ENCODE assay signal across 1 cellular context in genomic region chr4:17576932-17577659, GRCh38.
TF ChIP-seq lines count a peak whose summit lies in the region.

Gene LAP3 (plus strand): TSS chr4:17577198. CDS start chr4:17577466, 268 bp downstream.

TF ChIP-seq in HepG2, 621 proteins besides CTCF, POLR2A, EP300 and RAD21 (continued from another document and continues in another):
- TF ChIP-seq ZNF646 (CRISPR knock-in tag; IDR thresholded peaks at IDR 0.05) (no peak), ZKSCAN5 (CRISPR knock-in tag; IDR thresholded peaks at IDR 0.05) (no peak), FIP1L1 (IDR thresholded peaks at IDR 0.05; ENCODE audit: borderline replicate concordance, insufficient read depth, low read depth, low read length) (no peak), LCORL (IDR thresholded peaks at IDR 0.05) (no peak), LCORL (CRISPR knock-in tag; IDR thresholded peaks at IDR 0.05) (peak; percentile 52; the same call in 1 of the 2 replicates), RFX1 (IDR thresholded peaks at IDR 0.05) (peak; percentile 30; the same call in 1 of the 2 replicates), ZBTB10 (CRISPR knock-in tag; IDR thresholded peaks at IDR 0.05; ENCODE audit: borderline replicate concordance) (no peak), GATAD2A (CRISPR knock-in tag; IDR thresholded peaks at IDR 0.05) (peak; percentile 11; the same call in 1 of the 2 replicates), SRF (IDR thresholded peaks at IDR 0.05; ENCODE audit: low read depth, low read length) (no peak), HNF4G (IDR thresholded peaks at IDR 0.05; ENCODE audit: borderline replicate concordance, low read depth, low read length) (0 out of 2 replicates have a peak, but pooled peaks have one; percentile 11), HNF4G (CRISPR knock-in tag; IDR thresholded peaks at IDR 0.05; ENCODE audit: borderline replicate concordance, low read depth) (no peak; the same call in 1 of the 2 replicates), JARID2 (CRISPR knock-in tag; IDR thresholded peaks at IDR 0.05; ENCODE audit: insufficient replicate concordance) (no peak), ZBTB2 (CRISPR knock-in tag; IDR thresholded peaks at IDR 0.05; ENCODE audit: low read depth) (peak; percentile 61; the same call in 1 of the 2 replicates), ZBTB7B (CRISPR knock-in tag; IDR thresholded peaks at IDR 0.05) (peak; percentile 56; the same call in 1 of the 2 replicates), ZNF629 (CRISPR knock-in tag; conservative IDR thresholded peaks at IDR 0.05) (0 out of 2 replicates have a peak, but pooled peaks have one; percentile 15), TAF1 (CRISPR knock-in tag; IDR thresholded peaks at IDR 0.05) (peak; percentile 89), SKIL (CRISPR knock-in tag; IDR thresholded peaks at IDR 0.05; ENCODE audit: borderline replicate concordance) (peak; percentile 61; the same call in 1 of the 2 replicates), ZZZ3 (CRISPR knock-in tag; IDR thresholded peaks at IDR 0.05; ENCODE audit: borderline replicate concordance) (no peak), ZNF616 (CRISPR knock-in tag; IDR thresholded peaks at IDR 0.05; ENCODE audit: low read depth) (no peak), DR1 (CRISPR knock-in tag; IDR thresholded peaks at IDR 0.05) (peak; percentile 71; the same call in 1 of the 2 replicates), TRIM22 (IDR thresholded peaks at IDR 0.05) (no peak), FLYWCH1 (CRISPR knock-in tag; IDR thresholded peaks at IDR 0.05) (no peak), SRSF4 (IDR thresholded peaks at IDR 0.05; ENCODE audit: low read depth, low read length, poor library complexity, severe bottlenecking) (no peak), ZNF280B (CRISPR knock-in tag; IDR thresholded peaks at IDR 0.05; ENCODE audit: borderline replicate concordance) (no peak), ZNF343 (CRISPR knock-in tag; IDR thresholded peaks at IDR 0.05) (peak; percentile 68; the same call in 1 of the 2 replicates), ZNF878 (CRISPR knock-in tag; IDR thresholded peaks at IDR 0.05) (no peak), ZNF253 (CRISPR knock-in tag; IDR thresholded peaks at IDR 0.05; ENCODE audit: borderline replicate concordance) (peak; percentile 97), CREM (IDR thresholded peaks at IDR 0.05) (peak; percentile 74), CREM (CRISPR knock-in tag; IDR thresholded peaks at IDR 0.05) (no peak), PRPF4 (IDR thresholded peaks at IDR 0.05; ENCODE audit: low read depth, low read length, poor library complexity, severe bottlenecking) (no peak), ATF4 (CRISPR knock-in tag; IDR thresholded peaks at IDR 0.05) (peak in 1 of 2 experiments; percentile 68; a peak in 2 of 4 replicates), ZFP36 (IDR thresholded peaks at IDR 0.05; ENCODE audit: borderline replicate concordance, low read depth, low read length, partially characterized antibody) (no peak), ZNF563 (CRISPR knock-in tag; IDR thresholded peaks at IDR 0.05) (peak; percentile 88), RAD51 (IDR thresholded peaks at IDR 0.05; ENCODE audit: borderline replicate concordance) (no peak), ZNF496 (CRISPR knock-in tag; IDR thresholded peaks at IDR 0.05; ENCODE audit: insufficient replicate concordance) (no peak), PLSCR1 (CRISPR knock-in tag; IDR thresholded peaks at IDR 0.05; ENCODE audit: borderline replicate concordance) (no peak), ZNF20 (CRISPR knock-in tag; IDR thresholded peaks at IDR 0.05) (no peak), MLXIP (CRISPR knock-in tag; IDR thresholded peaks at IDR 0.05; ENCODE audit: borderline replicate concordance) (0 out of 2 replicates have a peak, but pooled peaks have one; percentile 18)
